ENCODE assay signal across 17 cellular contexts in the genomic region with DNA sequence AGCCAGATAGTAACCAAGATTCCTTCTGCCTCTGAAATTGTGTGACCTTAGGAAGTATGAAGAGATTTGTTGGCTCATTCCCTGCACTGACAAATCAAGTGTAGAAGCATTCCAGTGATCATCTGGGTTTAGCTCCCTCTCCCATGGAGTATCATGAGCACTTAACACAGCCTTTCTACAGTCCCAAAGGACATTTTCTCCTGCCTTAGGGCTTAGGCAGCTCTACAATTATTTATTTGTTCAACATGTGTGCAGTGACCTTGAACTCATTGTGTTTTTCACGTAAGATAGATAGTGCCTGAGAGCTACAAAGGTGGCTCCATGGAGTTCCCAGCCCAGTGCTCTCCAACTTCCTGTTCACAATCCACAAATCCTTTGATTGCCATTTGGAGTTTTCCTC.
"Had no signal": no experiment of that assay in that cellular context is flagged by ENCODE, and none has a peak within 500 bp of the region (broad histone marks: within the 10 kb centered on the region; RNA-seq: fewer than 3 reads in every experiment).

No MANE protein-coding gene starts in this region.

- H3K27ac Mint-ChIP-seq: activated B cell treated with CpG ODN at 0.5 μM for 24 hours; activated CD4-positive, alpha-beta T cell treated with anti-CD3 and anti-CD28 coated beads, Interleukin-2, amount 10 ng/mL, durations not matched to agents 24 days and 14 days; activated naive CD8-positive, alpha-beta T cell; natural killer cell treated with Interleukin-12 subunit alpha and Interleukin-12 subunit beta and Interleukin-15 and Interleukin-18, amount 100 ng/mL, for 72 hours had no signal

- H3K4me1 Mint-ChIP-seq: activated B cell treated with CpG ODN at 0.5 μM for 24 hours; activated CD4-positive, alpha-beta T cell treated with anti-CD3 and anti-CD28 coated beads, Interleukin-2, amount 10 ng/mL, durations not matched to agents 24 days and 14 days had no signal

- H3K4me3 Mint-ChIP-seq: activated B cell treated with CpG ODN at 0.5 μM for 24 hours; activated CD4-positive, alpha-beta T cell treated with anti-CD3 and anti-CD28 coated beads, Interleukin-2, amount 10 ng/mL, durations not matched to agents 24 days and 14 days; activated naive CD8-positive, alpha-beta T cell; natural killer cell treated with Interleukin-12 subunit alpha and Interleukin-12 subunit beta and Interleukin-15 and Interleukin-18, amount 100 ng/mL, for 72 hours had no signal

- H3K9me3 Mint-ChIP-seq: activated B cell treated with CpG ODN at 0.5 μM for 24 hours had no signal

- H3K4me3 ChIP-seq: body of pancreas, colonic mucosa, esophagus muscularis mucosa, right atrium auricular region, stomach, testis, upper lobe of left lung had no signal

- DNase-seq: activated B cell treated with CpG ODN at 0.5 μM for 24 hours; activated CD4-positive, alpha-beta T cell treated with anti-CD3 and anti-CD28 coated beads, Interleukin-2, amount 10 ng/mL, durations not matched to agents 24 days and 14 days; activated CD8-positive, alpha-beta memory T cell treated with anti-CD3 and anti-CD28 coated beads, Interleukin-2, amount 50 U/mL, for 48 hours; activated gamma-delta T cell treated with Interleukin-2 at 50 U/mL for 16 hours; amniotic stem cell; body of pancreas; central memory CD4-positive, alpha-beta T cell; colonic mucosa; hippocampal formation; nucleus accumbens; stomach; testis; upper lobe of left lung had no signal

- H3K36me3 ChIP-seq: colonic mucosa, esophagus muscularis mucosa, right atrium auricular region, stomach, upper lobe of left lung had no signal

- H3K27me3 ChIP-seq: body of pancreas, colonic mucosa, esophagus muscularis mucosa, right atrium auricular region, stomach, testis, upper lobe of left lung had no signal

- H3K27ac ChIP-seq: body of pancreas, colonic mucosa, esophagus muscularis mucosa, right atrium auricular region, stomach, testis, upper lobe of left lung had no signal

- H3K9me3 ChIP-seq: body of pancreas, colonic mucosa, esophagus muscularis mucosa, right atrium auricular region, stomach, testis, upper lobe of left lung had no signal

- H3K36me3 Mint-ChIP-seq: activated naive CD8-positive, alpha-beta T cell had no signal

- H3K27me3 Mint-ChIP-seq: activated B cell treated with CpG ODN at 0.5 μM for 24 hours; activated CD4-positive, alpha-beta T cell treated with anti-CD3 and anti-CD28 coated beads, Interleukin-2, amount 10 ng/mL, durations not matched to agents 24 days and 14 days; activated naive CD8-positive, alpha-beta T cell; natural killer cell treated with Interleukin-12 subunit alpha and Interleukin-12 subunit beta and Interleukin-15 and Interleukin-18, amount 100 ng/mL, for 72 hours had no signal

- H3K4me1 ChIP-seq: body of pancreas, colonic mucosa, right atrium auricular region, testis, upper lobe of left lung had no signal
